In the genomic region with DNA sequence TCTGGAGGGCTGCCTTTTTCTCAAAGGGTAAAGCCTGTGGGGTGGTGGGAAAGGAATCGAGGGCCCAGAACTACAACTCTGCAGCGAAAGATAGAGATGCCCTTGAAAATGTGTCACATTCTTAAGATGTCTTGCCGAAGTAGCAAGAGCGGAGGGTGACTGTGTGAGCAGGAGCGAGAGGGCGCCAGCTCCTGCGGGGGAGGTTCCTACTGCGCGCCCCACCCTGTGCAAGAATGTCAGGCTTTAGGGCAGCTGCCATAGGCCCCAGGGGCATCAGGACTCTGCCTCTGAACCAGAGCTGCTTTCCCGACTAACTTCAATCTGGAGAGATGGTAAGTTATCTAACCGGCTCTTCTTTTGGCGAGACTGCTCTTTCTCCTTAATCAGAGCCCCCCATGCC, we compare ENCODE assay signal across 16 cellular contexts.
"Had no signal": no experiment of that assay in that cellular context is flagged by ENCODE, and none has a peak within 500 bp of the region (broad histone marks: within the 10 kb centered on the region; RNA-seq: fewer than 3 reads in every experiment).

No MANE protein-coding gene starts in this region.

- H3K4me1 ChIP-seq: heart left ventricle, right atrium auricular region, upper lobe of left lung had no signal

- H3K27me3 ChIP-seq: heart left ventricle, right atrium auricular region, upper lobe of left lung had no signal

- H3K4me1 Mint-ChIP-seq: activated CD4-positive, alpha-beta T cell treated with anti-CD3 and anti-CD28 coated beads, Interleukin-2, amount 10 ng/mL, durations not matched to agents 7 days and 5 days; natural killer cell had no signal

- H3K4me3 Mint-ChIP-seq: activated CD4-positive, alpha-beta T cell treated with anti-CD3 and anti-CD28 coated beads, Interleukin-2, amount 10 ng/mL, durations not matched to agents 7 days and 5 days; activated naive CD8-positive, alpha-beta T cell treated with anti-CD3 and anti-CD28 coated beads, Interleukin-2, amount 50 U/mL, for 24 hours; activated T-helper 1 cell treated with anti-CD3 and anti-CD28 coated beads, Interleukin-12 subunit alpha, Interleukin-12 subunit beta, Interleukin-2, Interleukin-4 antibody, amounts not matched to agents 30 ng/mL and 10 ng/mL and 1 ng/mL, durations not matched to agents 14 hours and 24 hours and 36 hours; natural killer cell had no signal

- H3K27me3 Mint-ChIP-seq: activated CD4-positive, alpha-beta T cell treated with anti-CD3 and anti-CD28 coated beads, Interleukin-2, amount 10 ng/mL, durations not matched to agents 7 days and 5 days; activated naive CD8-positive, alpha-beta T cell treated with anti-CD3 and anti-CD28 coated beads, Interleukin-2, amount 50 U/mL, for 24 hours had no signal

- H3K9me3 ChIP-seq: heart left ventricle, right atrium auricular region, upper lobe of left lung had no signal

- H3K9me3 Mint-ChIP-seq: activated CD4-positive, alpha-beta T cell treated with anti-CD3 and anti-CD28 coated beads, Interleukin-2, amount 10 ng/mL, durations not matched to agents 7 days and 5 days; activated naive CD8-positive, alpha-beta T cell treated with anti-CD3 and anti-CD28 coated beads, Interleukin-2, amount 50 U/mL, for 24 hours; activated T-helper 1 cell treated with anti-CD3 and anti-CD28 coated beads, Interleukin-12 subunit alpha, Interleukin-12 subunit beta, Interleukin-2, Interleukin-4 antibody, amounts not matched to agents 30 ng/mL and 10 ng/mL and 1 ng/mL, durations not matched to agents 14 hours and 24 hours and 36 hours; natural killer cell had no signal

- ATAC-seq: activated naive CD8-positive, alpha-beta T cell treated with anti-CD3 and anti-CD28 coated beads, Interleukin-2, amount 50 U/mL, for 24 hours; natural killer cell; stimulated activated naive CD8-positive, alpha-beta T cell treated with anti-CD3 and anti-CD28 coated beads, Interleukin-15, Interleukin-2, amounts not matched to agents 100 U/mL and 50 U/mL, for 24 hours had no signal

- H3K27ac ChIP-seq: heart left ventricle, right atrium auricular region, upper lobe of left lung had no signal

- H3K4me3 ChIP-seq: heart left ventricle, right atrium auricular region, upper lobe of left lung had no signal

- H3K27ac Mint-ChIP-seq: activated CD4-positive, alpha-beta T cell treated with anti-CD3 and anti-CD28 coated beads, Interleukin-2, amount 10 ng/mL, durations not matched to agents 7 days and 5 days; activated naive CD8-positive, alpha-beta T cell treated with anti-CD3 and anti-CD28 coated beads, Interleukin-2, amount 50 U/mL, for 24 hours; activated T-helper 1 cell treated with anti-CD3 and anti-CD28 coated beads, Interleukin-12 subunit alpha, Interleukin-12 subunit beta, Interleukin-2, Interleukin-4 antibody, amounts not matched to agents 30 ng/mL and 10 ng/mL and 1 ng/mL, durations not matched to agents 14 hours and 24 hours and 36 hours; natural killer cell had no signal

- DNase-seq: activated CD4-positive, alpha-beta T cell treated with anti-CD3 and anti-CD28 coated beads, Interleukin-2, amount 10 ng/mL, durations not matched to agents 7 days and 5 days; activated CD4-positive, CD25-positive, alpha-beta regulatory T cell; activated CD8-positive, alpha-beta memory T cell treated with anti-CD3 and anti-CD28 coated beads, Interleukin-2, amount 50 U/mL, for 48 hours; activated naive CD4-positive, alpha-beta T cell; activated naive CD8-positive, alpha-beta T cell treated with anti-CD3 and anti-CD28 coated beads, Interleukin-2, amount 50 U/mL, for 24 hours; foreskin melanocyte; heart left ventricle; mammary epithelial cell; natural killer cell; small intestine; stimulated activated CD4-positive, alpha-beta T cell treated with anti-CD3 and anti-CD28 coated beads, Interleukin-4, amount 100 ng/mL, for 4 hours; stimulated activated CD8-positive, alpha-beta memory T cell treated with anti-CD3 and anti-CD28 coated beads, Interleukin-4, amount 100 ng/mL, for 48 hours; stimulated activated naive CD8-positive, alpha-beta T cell treated with anti-CD3 and anti-CD28 coated beads, Interleukin-15, Interleukin-2, amounts not matched to agents 100 U/mL and 50 U/mL, for 24 hours had no signal
